In the genomic region with DNA sequence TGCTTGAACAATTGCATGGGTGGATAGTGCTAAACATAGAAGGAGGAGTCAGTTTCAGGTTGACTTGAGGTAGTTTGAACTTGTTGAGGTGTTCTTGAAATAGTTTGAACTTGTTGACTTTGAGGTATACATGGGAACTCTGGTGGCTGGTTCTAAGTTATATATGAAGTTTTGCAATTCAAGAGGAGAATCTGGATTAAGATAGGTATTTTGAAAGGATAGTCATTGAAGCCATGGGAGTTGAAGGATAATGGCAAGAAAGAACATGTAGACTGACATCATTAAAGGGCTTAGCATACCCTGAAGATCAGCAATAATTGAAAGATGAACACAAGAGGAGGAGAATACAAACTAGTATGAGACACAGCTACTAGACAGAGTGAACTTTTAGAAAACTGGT, we compare ENCODE assay signal across 11 cellular contexts.
"Had no signal": no experiment of that assay in that cellular context is flagged by ENCODE, and none has a peak within 500 bp of the region (broad histone marks: within the 10 kb centered on the region; RNA-seq: fewer than 3 reads in every experiment).

No MANE protein-coding gene starts in this region.

- H3K4me2 ChIP-seq: GM23338 had no signal

- H3K36me3 ChIP-seq: HAP-1 had no signal

- H3K27ac Mint-ChIP-seq: GM23338, H9, HFFc6 had no signal

- H3K4me3 ChIP-seq: GM23248, GM23338, HAP-1 had no signal

- ATAC-seq: GM23338, HCT116 had no signal

- H3K4me1 Mint-ChIP-seq: GM23338, H9 had no signal

- H3K4me1 ChIP-seq: HAP-1 had no signal

- FAIRE-seq: H1, H54 had no signal

- H3K9ac ChIP-seq: GM23248 had no signal

- H3K4me3 Mint-ChIP-seq: GM23338, H9, HFFc6 had no signal

- H3K9me3 Mint-ChIP-seq: GM23338 had no signal

- DNase-seq: GM23248, GOT3, H7, H9, HCEC 1CT, HFFc6 had no signal

- H2AFZ ChIP-seq: GM23248, GM23338 had no signal

- H3K27ac ChIP-seq: GM23248 had no signal

- H3K9me3 ChIP-seq: HAP-1 had no signal
